In the genomic region with DNA sequence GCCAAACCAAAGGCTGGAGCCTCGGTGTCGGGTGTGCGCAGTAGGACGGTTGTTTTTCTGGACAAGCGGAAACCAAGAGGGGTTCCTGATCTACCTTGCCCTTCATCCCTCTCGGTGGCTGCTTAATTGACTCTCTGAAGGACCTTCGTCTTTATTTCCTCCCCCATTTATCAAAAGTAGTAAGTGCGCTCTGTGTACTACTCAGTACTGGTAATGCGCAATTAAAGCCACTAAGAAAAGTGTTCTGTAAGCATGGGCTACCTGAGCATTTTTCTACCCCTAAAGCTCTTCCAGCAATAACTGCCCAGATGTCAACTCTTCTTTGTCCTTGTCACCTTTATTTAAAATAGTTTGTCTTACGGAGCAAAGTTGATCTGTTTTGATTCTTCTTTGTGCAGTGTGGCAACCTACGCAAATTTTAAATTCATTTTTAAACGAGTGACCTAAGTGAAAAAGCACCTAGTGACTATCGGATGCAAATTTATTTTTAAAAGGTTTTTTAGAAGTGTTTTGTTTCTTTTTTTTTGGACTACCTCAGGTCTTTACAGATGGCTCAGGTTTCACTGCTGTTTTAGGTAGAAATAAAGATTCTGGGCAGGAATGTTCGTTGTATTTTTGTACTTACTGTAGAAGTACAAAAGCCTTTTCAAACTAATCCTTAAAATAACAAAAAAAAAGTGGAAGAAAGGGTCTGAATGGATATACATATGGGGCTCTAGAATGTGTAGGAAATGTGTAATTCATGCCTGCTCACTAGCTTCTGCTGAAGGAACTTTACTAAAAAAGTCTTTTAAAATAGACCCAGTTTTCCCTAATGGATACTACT, we compare ENCODE assay signal across 8 cellular contexts. TPM values are rescaled to one million over a fixed set of nuclear protein-coding genes. Genes with fewer than 3 reads are reported as not detected.
DNase-seq lines count a peak whose midpoint lies in the region; ATAC-seq and TF ChIP-seq lines count a peak whose summit lies in the region.

No MANE protein-coding gene starts in this region.

- H3K9ac ChIP-seq in fibroblast of lung (ENCODE audit: insufficient read depth, low read length) = no peak overlapping the region

- H3K36me3 Mint-ChIP-seq in T-helper 1 cell treated with Interleukin-12 subunit alpha and Interleukin-12 subunit beta and Interleukin-4 antibody, amounts not matched to agents 30 μg/mL and 1 μg/mL, for 36 hours (ENCODE audit: low read depth) = peaks cover 1% of the 10 kb centered on the region

- H3K4me2 ChIP-seq in fibroblast of lung (ENCODE audit: extremely low read depth, insufficient read depth, low read length) = peak overlapping the region; percentile 99

- CTCF ChIA-PET in Panc1 (lab: Charles Lee) = interaction anchor here (0.6 kb wide), 2 partner anchors 49 to 105 kb away, joined by 8 to 12 read pairs; no protein-coding TSS in a partner anchor

- H3K27me3 Mint-ChIP-seq in T-helper 1 cell treated with Interleukin-12 subunit alpha and Interleukin-12 subunit beta and Interleukin-4 antibody, amounts not matched to agents 30 μg/mL and 1 μg/mL, for 36 hours (ENCODE audit: low read depth) = no peaks in the 10 kb centered on the region

- H3K27ac Mint-ChIP-seq in T-helper 1 cell treated with Interleukin-12 subunit alpha and Interleukin-12 subunit beta and Interleukin-4 antibody, amounts not matched to agents 30 μg/mL and 1 μg/mL, for 36 hours = peak overlapping the region; percentile 34

- peak overlapping the region; percentile 85 for H3K4me3 Mint-ChIP-seq in T-helper 1 cell treated with Interleukin-12 subunit alpha and Interleukin-12 subunit beta and Interleukin-4 antibody, amounts not matched to agents 30 μg/mL and 1 μg/mL, for 36 hours

- ATAC-seq in Panc1 = peak; percentile 6; the same call in 1 of the 2 replicates
- peak in 1 of 4 donors; percentile 4 for ATAC-seq in psoas muscle
- no peak for ATAC-seq in HG02884 (IDR thresholded peaks at IDR 0.05; ENCODE audit: unreplicated experiment)
- no peak for ATAC-seq in GM21390 (IDR thresholded peaks at IDR 0.05; ENCODE audit: unreplicated experiment)

- peak overlapping the region; percentile 77 for H3K27ac ChIP-seq in Panc1 (ENCODE audit: low read length)
- H3K27ac ChIP-seq in fibroblast of lung (ENCODE audit: insufficient read depth, low read length) = peak overlapping the region; percentile 56
- peak overlapping the region; percentile 91 for H3K27ac ChIP-seq in psoas muscle

- intact Hi-C loops in Panc1 (cut with micrococcal nuclease; ENCODE audit: unreplicated experiment) (no loop called here), psoas muscle (cut with DNase I) (loop anchor here in 1 of 2 donors (10.0 kb wide), 1 partner anchor 237 kb away; no protein-coding TSS in a partner anchor)

- TF ChIP-seq CTCF in Panc1 (IDR thresholded peaks at IDR 0.05) (no peak), fibroblast of lung (conservative IDR thresholded peaks at IDR 0.05 in 1 of 2, IDR thresholded peaks at IDR 0.05 in 1 of 2; ENCODE audit: low read depth in 1 of 2, low read length in 2 of 2) (no peak), psoas muscle (IDR thresholded peaks at IDR 0.05) (no peak)

- 18 to 24% (median 18%) methylated on average over 14 of the region's 14 CpGs for WGBS in psoas muscle, 3 donors

- H3K4me1 Mint-ChIP-seq in T-helper 1 cell treated with Interleukin-12 subunit alpha and Interleukin-12 subunit beta and Interleukin-4 antibody, amounts not matched to agents 30 μg/mL and 1 μg/mL, for 36 hours (ENCODE audit: low read depth) = peaks cover 23% of the 10 kb centered on the region

- H4K20me1 ChIP-seq in fibroblast of lung (ENCODE audit: control insufficient read depth, extremely low read depth, insufficient read depth, low read length) = no peaks in the 10 kb centered on the region

- H3K9me3 ChIP-seq in Panc1 (ENCODE audit: control insufficient read depth, insufficient read depth, low read depth, low read length) (no peaks in the 10 kb centered on the region), fibroblast of lung (ENCODE audit: control insufficient read depth, insufficient read depth, low read depth, low read length) (no peaks in the 10 kb centered on the region), psoas muscle (no peaks in the 10 kb centered on the region)

- POLR2A ChIA-PET in Panc1 (lab: Charles Lee) = interaction anchor here (0.6 kb wide), 1 partner anchor 641 kb away, joined by 4 read pairs; no protein-coding TSS in a partner anchor

- H3K79me2 ChIP-seq in fibroblast of lung (ENCODE audit: control insufficient read depth, insufficient read depth, low read length) = peaks cover 5% of the 10 kb centered on the region

- DNase-seq in T-helper 1 cell = no peak
- DNase-seq in Panc1 (ENCODE audit: low read depth, low spot score) = no peak
- peak in 1 of 2 donors; percentile 10 for DNase-seq in fibroblast of lung (ENCODE audit: low read depth in 2 of 2)
- no peak for DNase-seq in psoas muscle
- DNase-seq in NCI-H128 (lab: John Stamatoyannopoulos, UW; ENCODE audit: unreplicated experiment) = no peak

- H3K4me3 ChIP-seq in Panc1 (ENCODE audit: low read depth in 2 of 2, low read length in 2 of 2) (peak overlapping the region; percentile 76 to 84), fibroblast of lung (replicated peaks in 1 of 4; ENCODE audit: control extremely low read depth in 1 of 4, insufficient read depth in 1 of 4, low read depth in 3 of 4, low read length in 4 of 4) (peak overlapping the region; percentile 71 to 93 (median 78)), psoas muscle (peak overlapping the region; percentile 94)

- H2AFZ ChIP-seq in fibroblast of lung (ENCODE audit: low read length) = peak overlapping the region; percentile 84

- no TSS peak for BruUV-seq in Panc1 (replicated peaks; lab: Mats Ljungman, UMichigan)

- no peaks in the 10 kb centered on the region for H3K9me3 Mint-ChIP-seq in T-helper 1 cell treated with Interleukin-12 subunit alpha and Interleukin-12 subunit beta and Interleukin-4 antibody, amounts not matched to agents 30 μg/mL and 1 μg/mL, for 36 hours

- H3K27me3 ChIP-seq in Panc1 (ENCODE audit: control insufficient read depth, insufficient read depth, low read length) (no peaks in the 10 kb centered on the region), fibroblast of lung (ENCODE audit: control insufficient read depth, insufficient read depth, low read length) (no peaks in the 10 kb centered on the region), psoas muscle (ENCODE audit: insufficient read depth in 3 of 3, low read length in 2 of 3) (no peaks in the 10 kb centered on the region)

- in situ Hi-C loops in Panc1 (cut with HindIII; ENCODE audit: low pct_unique_long_range_greater_than_20kb, low sequenced_read_pairs) = no loop called here

- H3K4me1 ChIP-seq in Panc1 (ENCODE audit: control insufficient read depth, insufficient read depth, low read length) (peaks cover 12% of the 10 kb centered on the region), fibroblast of lung (ENCODE audit: control insufficient read depth, extremely low read depth, insufficient read depth, low read length) (no peaks in the 10 kb centered on the region), psoas muscle (peaks cover 27% of the 10 kb centered on the region)

- H3K36me3 ChIP-seq in Panc1 (ENCODE audit: control insufficient read depth, insufficient read depth, low read length) = peaks cover 5% of the 10 kb centered on the region
- no peaks in the 10 kb centered on the region for H3K36me3 ChIP-seq in fibroblast of lung (ENCODE audit: control insufficient read depth, insufficient read depth, low read length)
- no peaks in the 10 kb centered on the region for H3K36me3 ChIP-seq in psoas muscle (ENCODE audit: insufficient read depth in 1 of 2, low read depth in 1 of 2)

RNA-seq across cellular contexts. Expression of a gene that starts 2.0 kb away (rescaled TPM):
- total RNA-seq in Panc1 (2021; ENCODE audit: unreplicated experiment) (6.1 TPM), fibroblast of lung (19.3 and 27.2 TPM in 2 replicates), psoas muscle (10 to 100 TPM; 11.7 to 17.0 (median 14.8) TPM)
- 2.7 TPM for polyA plus RNA-seq in Panc1 (2012; ENCODE audit: insufficient read length)
- polyA plus RNA-seq in fibroblast of lung (3.4 and 4.1 TPM in 2 replicates), psoas muscle (1 to 10 TPM; 1.3 to 7.5 (median 3.9) TPM)
- 2.3 and 3.0 TPM in 2 replicates for polyA plus RNA-seq in fibroblast of lung (2012)
- 0.67 and 2.2 TPM in 2 replicates for polyA minus RNA-seq in fibroblast of lung (ENCODE audit: low replicate concordance)
